20 cellular contexts compared by ENCODE assay signal in genomic region chr3:61420136-61420759, GRCh38.
DNase-seq lines count a peak whose midpoint lies in the region; ATAC-seq and TF ChIP-seq lines count a peak whose summit lies in the region.
"Had no signal": no experiment of that assay in that cellular context is flagged by ENCODE, and none has a peak within 500 bp of the region (broad histone marks: within the 10 kb centered on the region; RNA-seq: fewer than 3 reads in every experiment).

No MANE protein-coding gene starts in this region.

- no peaks in the 10 kb centered on the region for H3K27me3 ChIP-seq in CD4-positive, CD25-positive, alpha-beta regulatory T cell (ENCODE audit: control insufficient read depth, insufficient read depth, low read length)
- peaks cover 0 to 8% (median 0%) of the 10 kb centered on the region in 3 experiments for H3K27me3 ChIP-seq in neuronal stem cell (ENCODE audit: control insufficient read depth in 3 of 3, insufficient read depth in 3 of 3, low read depth in 1 of 3, low read length in 3 of 3)
- H3K27me3 ChIP-seq: ovary, transverse colon had no signal

- H3K4me2 ChIP-seq in neuronal stem cell (ENCODE audit: insufficient read depth, low read length, poor library complexity, severe bottlenecking) = no peak overlapping the region

- no peaks in the 10 kb centered on the region for H3K36me3 Mint-ChIP-seq in CD4-positive, CD25-positive, alpha-beta regulatory T cell
- H3K36me3 Mint-ChIP-seq: stimulated activated memory B cell treated with anti-CD40 and anti-IgM and Interleukin-4, amounts not matched to agents 10 μg/mL and 1 μg/mL and 100 μg/mL, for 72 hours had no signal

- H3K9me3 ChIP-seq in CD4-positive, CD25-positive, alpha-beta regulatory T cell (ENCODE audit: control insufficient read depth in 2 of 2, low read length in 2 of 2) = no peaks in the 10 kb centered on the region
- H3K9me3 ChIP-seq in neuronal stem cell (replicated peaks in 1 of 2; ENCODE audit: control insufficient read depth in 2 of 2, insufficient read depth in 1 of 2, low read depth in 1 of 2, low read length in 2 of 2) = no peaks in the 10 kb centered on the region
- H3K9me3 ChIP-seq: ovary, transverse colon had no signal

- no peaks in the 10 kb centered on the region for H3K79me1 ChIP-seq in neuronal stem cell (ENCODE audit: low read depth, low read length)

- no CpG with 5 or more reads among the region's 4 CpGs for WGBS in neuronal stem cell (ENCODE audit: extremely low coverage in 2 of 2, insufficient read length in 2 of 2, insufficient replicate concordance in 1 of 2), 2 donors

- no peaks in the 10 kb centered on the region for H3K36me3 ChIP-seq in CD4-positive, CD25-positive, alpha-beta regulatory T cell (ENCODE audit: control insufficient read depth, insufficient read depth, low read length)
- no peaks in the 10 kb centered on the region for H3K36me3 ChIP-seq in neuronal stem cell (replicated peaks in 1 of 2; ENCODE audit: control insufficient read depth in 2 of 2, insufficient read depth in 2 of 2, low read length in 2 of 2)
- H3K36me3 ChIP-seq: ovary, transverse colon had no signal

- no peaks in the 10 kb centered on the region for H3K4me1 ChIP-seq in CD4-positive, CD25-positive, alpha-beta regulatory T cell (ENCODE audit: control insufficient read depth, insufficient read depth, low read length, poor library complexity, severe bottlenecking)
- H3K4me1 ChIP-seq in neuronal stem cell (ENCODE audit: control insufficient read depth in 2 of 2, insufficient read depth in 1 of 2, low read depth in 1 of 2, low read length in 2 of 2) = no peaks in the 10 kb centered on the region
- H3K4me1 ChIP-seq: transverse colon had no signal

- H3K9me3 Mint-ChIP-seq in CD4-positive, CD25-positive, alpha-beta regulatory T cell = peaks cover 0 to 6% (median 0%) of the 10 kb centered on the region in 7 donors
- H3K9me3 Mint-ChIP-seq: activated B cell treated with CpG ODN at 0.5 μM for 24 hours; central memory CD8-positive, alpha-beta T cell had no signal

- H2BK12ac ChIP-seq in neuronal stem cell (ENCODE audit: low read length) = no peak overlapping the region

- no peak overlapping the region for H2BK15ac ChIP-seq in neuronal stem cell (ENCODE audit: low read length)

- ATAC-seq in CD4-positive, CD25-positive, alpha-beta regulatory T cell (ENCODE audit: low read depth in 2 of 2) = no peak
- ATAC-seq in GM18517 (IDR thresholded peaks at IDR 0.05; ENCODE audit: unreplicated experiment) = peak; percentile 87
- peak; percentile 54 for ATAC-seq in HG03060 (IDR thresholded peaks at IDR 0.05; ENCODE audit: low read depth, unreplicated experiment)
- ATAC-seq in HG03196 (IDR thresholded peaks at IDR 0.05; ENCODE audit: unreplicated experiment) = no peak
- ATAC-seq: stimulated activated memory B cell treated with anti-CD40 and anti-IgM and Interleukin-4, amounts not matched to agents 10 μg/mL and 1 μg/mL and 100 μg/mL, for 72 hours had no signal

- no peak overlapping the region for H4K8ac ChIP-seq in neuronal stem cell (ENCODE audit: low read depth, low read length)

- no peak overlapping the region for H4K91ac ChIP-seq in neuronal stem cell (ENCODE audit: low read depth, low read length, poor library complexity)

- peak overlapping the region in 2 of 4 donors; percentile 50 to 74 for H3K4me3 Mint-ChIP-seq in CD4-positive, CD25-positive, alpha-beta regulatory T cell
- H3K4me3 Mint-ChIP-seq: activated B cell treated with CpG ODN at 0.5 μM for 24 hours; central memory CD8-positive, alpha-beta T cell; stimulated activated memory B cell treated with anti-CD40 and anti-IgM and Interleukin-4, amounts not matched to agents 10 μg/mL and 1 μg/mL and 100 μg/mL, for 72 hours had no signal

- H3K14ac ChIP-seq in neuronal stem cell (ENCODE audit: low read length) = no peak overlapping the region

- no peak overlapping the region for H2AFZ ChIP-seq in neuronal stem cell (ENCODE audit: low read length)

- no peak overlapping the region for H2BK120ac ChIP-seq in neuronal stem cell (ENCODE audit: low read depth, low read length)

- DNase-seq in CD4-positive, CD25-positive, alpha-beta regulatory T cell = peak in 1 of 3 donors; percentile 43
- peak; percentile 20 for DNase-seq in GM20000 (ENCODE audit: low spot score)
- no peak for DNase-seq in NOMO-1 treated with DMSO at 0.1 percent for 48 hours (lab: John Stamatoyannopoulos, UW; ENCODE audit: unreplicated experiment)
- DNase-seq in RPMI8226 = no peak
- no peak for DNase-seq in neuronal stem cell (ENCODE audit: low spot score)
- DNase-seq: activated B cell treated with CpG ODN at 0.5 μM for 24 hours; effector memory CD4-positive, alpha-beta T cell; GDM1; HCEC 1CT; hypothalamus; NCI-H187; NCI-H526; ovary; transverse colon had no signal

- no peak overlapping the region for H3K18ac ChIP-seq in neuronal stem cell (ENCODE audit: low read length)

- peak overlapping the region in 2 of 3 donors; percentile 73 to 77 for H3K27ac Mint-ChIP-seq in CD4-positive, CD25-positive, alpha-beta regulatory T cell
- H3K27ac Mint-ChIP-seq: activated B cell treated with CpG ODN at 0.5 μM for 24 hours; stimulated activated memory B cell treated with anti-CD40 and anti-IgM and Interleukin-4, amounts not matched to agents 10 μg/mL and 1 μg/mL and 100 μg/mL, for 72 hours had no signal

- no peak for TF ChIP-seq CTCF in GM20000 (IDR thresholded peaks at IDR 0.05; ENCODE audit: extremely low read depth, missing control alignments)

- no peaks in the 10 kb centered on the region for H3K27me3 Mint-ChIP-seq in CD4-positive, CD25-positive, alpha-beta regulatory T cell
- H3K27me3 Mint-ChIP-seq: activated B cell treated with CpG ODN at 0.5 μM for 24 hours; central memory CD8-positive, alpha-beta T cell; stimulated activated memory B cell treated with anti-CD40 and anti-IgM and Interleukin-4, amounts not matched to agents 10 μg/mL and 1 μg/mL and 100 μg/mL, for 72 hours had no signal

- H2AK5ac ChIP-seq in neuronal stem cell (ENCODE audit: low read depth, low read length) = no peak overlapping the region

- no peak overlapping the region for H2BK5ac ChIP-seq in neuronal stem cell (ENCODE audit: low read length)

- H3K9ac ChIP-seq in neuronal stem cell (ENCODE audit: low read depth, low read length, poor library complexity) = no peak overlapping the region

- no peak overlapping the region for H3K23ac ChIP-seq in neuronal stem cell (ENCODE audit: low read depth, low read length, poor library complexity)

- no peak overlapping the region for H3K27ac ChIP-seq in CD4-positive, CD25-positive, alpha-beta regulatory T cell (ENCODE audit: insufficient read depth, low read length, poor library complexity, severe bottlenecking)
- H3K27ac ChIP-seq in neuronal stem cell (replicated peaks; ENCODE audit: low read length) = no peak overlapping the region
- H3K27ac ChIP-seq: ovary, skin epidermis, transverse colon had no signal

- peaks cover 0 to 5% (median 0%) of the 10 kb centered on the region in 4 donors for H3K4me1 Mint-ChIP-seq in CD4-positive, CD25-positive, alpha-beta regulatory T cell
- H3K4me1 Mint-ChIP-seq: activated B cell treated with CpG ODN at 0.5 μM for 24 hours; central memory CD8-positive, alpha-beta T cell; stimulated activated memory B cell treated with anti-CD40 and anti-IgM and Interleukin-4, amounts not matched to agents 10 μg/mL and 1 μg/mL and 100 μg/mL, for 72 hours had no signal

- no peak overlapping the region for H3K4ac ChIP-seq in neuronal stem cell (ENCODE audit: low read length)

- H3K4me3 ChIP-seq in CD4-positive, CD25-positive, alpha-beta regulatory T cell (ENCODE audit: low read depth, low read length) = peak overlapping the region; percentile 51
- no peak overlapping the region for H3K4me3 ChIP-seq in neuronal stem cell (ENCODE audit: low read length in 2 of 2)
- H3K4me3 ChIP-seq: ovary, skin epidermis, transverse colon had no signal

Comparison
In these comparisons a context has a peak if more than half of its experiments do, and no peak if none do; other contexts are left out.
1. ATAC-seq: peak in GM18517 (single experiment) and HG03060 (single experiment); none in CD4-positive, CD25-positive, alpha-beta regulatory T cell (0 of 2) and HG03196 (single experiment).